ENCODE assay signal across 7 cellular contexts in the genomic region with DNA sequence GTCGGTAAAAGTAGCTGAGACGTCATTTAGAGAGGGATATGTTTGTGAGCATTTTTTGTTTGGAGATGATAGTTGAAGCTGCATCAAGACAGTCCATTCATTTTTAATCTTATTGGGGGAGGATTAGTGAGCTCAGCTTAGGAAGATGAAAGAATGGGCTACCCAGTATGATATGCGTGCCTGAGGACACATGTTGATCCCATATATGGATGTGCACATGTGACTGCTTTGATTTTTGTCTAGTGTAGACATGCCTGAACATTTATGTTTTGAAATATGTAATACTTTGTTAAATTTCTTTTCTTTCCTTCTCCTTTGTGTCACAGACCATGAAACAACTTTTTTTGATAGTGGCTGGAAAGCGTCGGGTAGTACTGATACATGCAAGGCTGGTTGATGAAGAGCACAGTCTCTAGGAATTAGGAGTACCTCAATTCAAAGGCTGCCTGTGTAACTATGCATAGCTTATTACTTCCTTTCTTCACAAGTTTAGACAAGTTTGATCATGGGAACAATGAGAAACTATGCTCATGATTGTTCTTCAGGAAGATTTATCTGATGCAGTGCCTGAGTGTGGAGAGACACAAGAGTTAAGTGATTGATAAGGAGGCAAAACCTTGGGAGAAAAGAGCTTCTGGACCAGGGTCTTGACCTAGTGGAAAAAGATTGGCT.
DNase-seq lines count a peak whose midpoint lies in the region; ATAC-seq, FAIRE-seq and TF ChIP-seq lines count a peak whose summit lies in the region.
"Not testable (repeated sequence)": the region's sequence is repeated elsewhere in the genome, so short reads cannot be mapped to it uniquely, and the experiment has no call there.

No MANE protein-coding gene starts in this region.

- CTCF ChIA-PET in CD8-positive, alpha-beta T cell (lab: Charles Lee); MCF 10A (lab: Yijun Ruan, JAX): not testable (repeated sequence)

- H2AFZ ChIP-seq in keratinocyte (ENCODE audit: control insufficient read depth, low read length) = peak overlapping the region; percentile 44

- not testable (repeated sequence) for BruUV-seq in MCF 10A (replicated peaks; lab: Mats Ljungman, UMichigan)

- H3K9me3 ChIP-seq in CD8-positive, alpha-beta T cell (ENCODE audit: low read length); keratinocyte (ENCODE audit: control insufficient read depth, low read depth, low read length): not testable (repeated sequence)

- H3K27ac ChIP-seq in CD8-positive, alpha-beta T cell (ENCODE audit: low read depth, low read length) = not testable (repeated sequence)
- H3K27ac ChIP-seq in keratinocyte (ENCODE audit: control insufficient read depth, insufficient read depth, low read length) = peak overlapping the region; percentile 58

- not testable (repeated sequence) for ATAC-seq in CD8-positive, alpha-beta T cell; stimulated activated effector memory CD8-positive, alpha-beta T cell treated with anti-CD3 and anti-CD28 coated beads, Interleukin-12 subunit alpha, Interleukin-12 subunit beta, amount 100 ng/mL, for 72 hours

- DNase-seq in CD8-positive, alpha-beta T cell; activated T-helper 1 cell treated with anti-CD3 and anti-CD28 coated beads, Interleukin-12 subunit alpha, Interleukin-12 subunit beta, Interleukin-2, Interleukin-4 antibody, amounts not matched to agents 30 ng/mL and 10 ng/mL and 1 ng/mL, durations not matched to agents 14 hours and 24 hours and 36 hours (ENCODE audit: low spot score); keratinocyte (ENCODE audit: low read depth, low spot score); stimulated activated effector memory CD8-positive, alpha-beta T cell treated with anti-CD3 and anti-CD28 coated beads, Interleukin-12 subunit alpha, Interleukin-12 subunit beta, amount 100 ng/mL, for 72 hours (ENCODE audit: low spot score in 2 of 2): not testable (repeated sequence)
- DNase-seq in HPDE6-E6E7 (ENCODE audit: extremely low spot score) (peak; percentile 2), MCF 10A (ENCODE audit: unreplicated experiment) (peak; percentile 14), epithelial cell of esophagus (ENCODE audit: low read depth) (peak; percentile 53)

- intact Hi-C loops in CD8-positive, alpha-beta T cell (cut with DNase I, micrococcal nuclease); activated T-helper 1 cell treated with anti-CD3 and anti-CD28 coated beads, Interleukin-12 subunit alpha, Interleukin-12 subunit beta, Interleukin-2, Interleukin-4 antibody, amounts not matched to agents 30 ng/mL and 10 ng/mL and 1 ng/mL, durations not matched to agents 14 hours and 24 hours and 36 hours (cut with micrococcal nuclease); MCF 10A (cut with micrococcal nuclease): not testable (repeated sequence)

- FAIRE-seq in keratinocyte (lab: Jason Lieb, UNC) = peak; percentile 99

- not testable (repeated sequence) for H4K20me1 ChIP-seq in keratinocyte (ENCODE audit: control insufficient read depth, extremely low read depth, insufficient read depth, low read length)

- peaks cover 50% of the 10 kb centered on the region for H3K79me2 ChIP-seq in keratinocyte (ENCODE audit: control insufficient read depth, insufficient read depth, low read length)

- H3K36me3 Mint-ChIP-seq in CD8-positive, alpha-beta T cell; activated T-helper 1 cell treated with anti-CD3 and anti-CD28 coated beads, Interleukin-12 subunit alpha, Interleukin-12 subunit beta, Interleukin-2, Interleukin-4 antibody, amounts not matched to agents 30 ng/mL and 10 ng/mL and 1 ng/mL, durations not matched to agents 14 hours and 24 hours and 36 hours (ENCODE audit: low read depth); MCF 10A (ENCODE audit: insufficient read depth, unreplicated experiment); stimulated activated effector memory CD8-positive, alpha-beta T cell treated with anti-CD3 and anti-CD28 coated beads, Interleukin-12 subunit alpha, Interleukin-12 subunit beta, amount 100 ng/mL, for 72 hours: not testable (repeated sequence)

- H3K4me3 ChIP-seq in CD8-positive, alpha-beta T cell (ENCODE audit: low read depth, low read length); epithelial cell of esophagus (ENCODE audit: low read length); keratinocyte (ENCODE audit: control insufficient read depth in 2 of 3, extremely low read depth in 1 of 3, insufficient read depth in 2 of 3, low read depth in 1 of 3, low read length in 3 of 3): not testable (repeated sequence)

- peak overlapping the region; percentile 1 for H3K27ac Mint-ChIP-seq in CD8-positive, alpha-beta T cell
- peak overlapping the region; percentile 0 for H3K27ac Mint-ChIP-seq in activated T-helper 1 cell treated with anti-CD3 and anti-CD28 coated beads, Interleukin-12 subunit alpha, Interleukin-12 subunit beta, Interleukin-2, Interleukin-4 antibody, amounts not matched to agents 30 ng/mL and 10 ng/mL and 1 ng/mL, durations not matched to agents 14 hours and 24 hours and 36 hours
- H3K27ac Mint-ChIP-seq in MCF 10A (ENCODE audit: low read depth, unreplicated experiment) = peak overlapping the region; percentile 67
- H3K27ac Mint-ChIP-seq in stimulated activated effector memory CD8-positive, alpha-beta T cell treated with anti-CD3 and anti-CD28 coated beads, Interleukin-12 subunit alpha, Interleukin-12 subunit beta, amount 100 ng/mL, for 72 hours = peak overlapping the region; percentile 17

- POLR2A ChIA-PET in CD8-positive, alpha-beta T cell (lab: Charles Lee) = not testable (repeated sequence)
- POLR2A ChIA-PET in MCF 10A (lab: Yijun Ruan, JAX) = interaction anchor here (0.7 kb wide), 1 partner anchor 91 kb away, joined by 3 read pairs; no protein-coding TSS in a partner anchor

- H3K4me1 Mint-ChIP-seq in CD8-positive, alpha-beta T cell (ENCODE audit: low read depth) = peaks cover 28% of the 10 kb centered on the region
- H3K4me1 Mint-ChIP-seq in activated T-helper 1 cell treated with anti-CD3 and anti-CD28 coated beads, Interleukin-12 subunit alpha, Interleukin-12 subunit beta, Interleukin-2, Interleukin-4 antibody, amounts not matched to agents 30 ng/mL and 10 ng/mL and 1 ng/mL, durations not matched to agents 14 hours and 24 hours and 36 hours (ENCODE audit: low read depth) = peaks cover 26% of the 10 kb centered on the region
- peaks cover 19% of the 10 kb centered on the region for H3K4me1 Mint-ChIP-seq in MCF 10A (ENCODE audit: insufficient read depth, unreplicated experiment)
- peaks cover 25% of the 10 kb centered on the region for H3K4me1 Mint-ChIP-seq in stimulated activated effector memory CD8-positive, alpha-beta T cell treated with anti-CD3 and anti-CD28 coated beads, Interleukin-12 subunit alpha, Interleukin-12 subunit beta, amount 100 ng/mL, for 72 hours

- TF ChIP-seq CTCF in CD8-positive, alpha-beta T cell (IDR thresholded peaks at IDR 0.05); MCF 10A (IDR thresholded peaks at IDR 0.05; ENCODE audit: unreplicated experiment); epithelial cell of esophagus (IDR thresholded peaks at IDR 0.05; ENCODE audit: insufficient read depth, low read depth, low read length, missing control alignments); keratinocyte (optimal IDR thresholded peaks at IDR 0.05 in 1 of 3, IDR thresholded peaks at IDR 0.05 in 1 of 3, conservative IDR thresholded peaks at IDR 0.05 in 1 of 3; ENCODE audit: extremely low read depth in 1 of 3, insufficient read depth in 2 of 3, low read length in 3 of 3): not testable (repeated sequence)

- H3K27me3 ChIP-seq in CD8-positive, alpha-beta T cell (ENCODE audit: insufficient read depth, low read length); keratinocyte (ENCODE audit: control insufficient read depth, extremely low read depth, insufficient read depth, low read length): not testable (repeated sequence)

- H3K4me3 Mint-ChIP-seq in CD8-positive, alpha-beta T cell; activated T-helper 1 cell treated with anti-CD3 and anti-CD28 coated beads, Interleukin-12 subunit alpha, Interleukin-12 subunit beta, Interleukin-2, Interleukin-4 antibody, amounts not matched to agents 30 ng/mL and 10 ng/mL and 1 ng/mL, durations not matched to agents 14 hours and 24 hours and 36 hours; MCF 10A (ENCODE audit: unreplicated experiment); stimulated activated effector memory CD8-positive, alpha-beta T cell treated with anti-CD3 and anti-CD28 coated beads, Interleukin-12 subunit alpha, Interleukin-12 subunit beta, amount 100 ng/mL, for 72 hours: not testable (repeated sequence)

- dilution Hi-C loops in keratinocyte (cut with MboI; ENCODE audit: extremely low pct_ligation_motif_present, low sequenced_read_pairs) = not testable (repeated sequence)

- H3K9me1 ChIP-seq in keratinocyte (ENCODE audit: control insufficient read depth, extremely low read depth, insufficient read depth, low read length) = not testable (repeated sequence)

- peak overlapping the region; percentile 71 for H3K4me2 ChIP-seq in keratinocyte (ENCODE audit: control insufficient read depth, extremely low read depth, insufficient read depth, low read depth, low read length)

- not testable (repeated sequence) for H3K36me3 ChIP-seq in CD8-positive, alpha-beta T cell (ENCODE audit: insufficient read depth, low read length); keratinocyte (ENCODE audit: control insufficient read depth in 2 of 2, extremely low read depth in 1 of 2, insufficient read depth in 2 of 2, low read length in 2 of 2)

- not testable (repeated sequence) for H3K9ac ChIP-seq in keratinocyte (ENCODE audit: control insufficient read depth, extremely low read depth, insufficient read depth, low read length)

- not testable (repeated sequence) for H3K4me1 ChIP-seq in CD8-positive, alpha-beta T cell (ENCODE audit: insufficient read depth, low read length); keratinocyte (ENCODE audit: control insufficient read depth, extremely low read depth, insufficient read depth, low read length)

- H3K27me3 Mint-ChIP-seq in CD8-positive, alpha-beta T cell (ENCODE audit: low read depth); activated T-helper 1 cell treated with anti-CD3 and anti-CD28 coated beads, Interleukin-12 subunit alpha, Interleukin-12 subunit beta, Interleukin-2, Interleukin-4 antibody, amounts not matched to agents 30 ng/mL and 10 ng/mL and 1 ng/mL, durations not matched to agents 14 hours and 24 hours and 36 hours (ENCODE audit: insufficient read depth); MCF 10A (ENCODE audit: insufficient read depth, unreplicated experiment): not testable (repeated sequence)

- H3K9me3 Mint-ChIP-seq in CD8-positive, alpha-beta T cell; activated T-helper 1 cell treated with anti-CD3 and anti-CD28 coated beads, Interleukin-12 subunit alpha, Interleukin-12 subunit beta, Interleukin-2, Interleukin-4 antibody, amounts not matched to agents 30 ng/mL and 10 ng/mL and 1 ng/mL, durations not matched to agents 14 hours and 24 hours and 36 hours; MCF 10A (ENCODE audit: unreplicated experiment); stimulated activated effector memory CD8-positive, alpha-beta T cell treated with anti-CD3 and anti-CD28 coated beads, Interleukin-12 subunit alpha, Interleukin-12 subunit beta, amount 100 ng/mL, for 72 hours: not testable (repeated sequence)

Comparison
In these comparisons a context has a peak if more than half of its experiments do, and no peak if none do; other contexts are left out.
1. H3K27ac Mint-ChIP-seq: peak in every context shown above with its lines; median percentile 67 in MCF 10A; 17 in stimulated activated effector memory CD8-positive, alpha-beta T cell treated with anti-CD3 and anti-CD28 coated beads, Interleukin-12 subunit alpha, Interleukin-12 subunit beta, amount 100 ng/mL, for 72 hours; 1 in CD8-positive, alpha-beta T cell; 0 in activated T-helper 1 cell treated with anti-CD3 and anti-CD28 coated beads, Interleukin-12 subunit alpha, Interleukin-12 subunit beta, Interleukin-2, Interleukin-4 antibody, amounts not matched to agents 30 ng/mL and 10 ng/mL and 1 ng/mL, durations not matched to agents 14 hours and 24 hours and 36 hours.